26 cellular contexts compared by ENCODE assay signal in the genomic region with DNA sequence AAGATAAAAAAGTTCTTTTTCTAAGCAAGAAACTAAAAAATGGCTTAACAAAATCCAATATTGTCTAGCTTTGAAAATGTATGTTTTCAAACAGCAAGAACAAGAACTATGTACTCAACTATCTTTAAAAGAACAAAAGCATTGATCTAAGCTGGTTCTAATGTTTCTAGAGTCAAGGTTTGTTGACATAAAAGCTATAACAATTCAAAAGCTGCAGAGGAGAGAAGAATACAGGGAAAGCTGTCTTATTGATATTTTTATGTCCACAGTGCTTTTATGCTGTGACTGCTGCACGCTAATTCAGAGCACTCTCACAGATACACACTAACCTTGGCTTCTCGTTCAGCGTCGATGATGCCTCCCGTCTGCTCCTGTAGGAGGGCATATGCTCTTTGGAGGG.
"Had no signal": no experiment of that assay in that cellular context is flagged by ENCODE, and none has a peak within 500 bp of the region (broad histone marks: within the 10 kb centered on the region; RNA-seq: fewer than 3 reads in every experiment).

No MANE protein-coding gene starts in this region.

- H3K9me3 Mint-ChIP-seq: naive thymus-derived CD8-positive, alpha-beta T cell; stimulated activated naive CD8-positive, alpha-beta T cell treated with anti-CD3 and anti-CD28 coated beads, Interleukin-15, amount 100 ng/mL, for 72 hours had no signal

- H3K9me3 ChIP-seq: lower lobe of right lung, suprapubic skin, transverse colon, upper lobe of right lung, uterus had no signal

- H3K4me1 Mint-ChIP-seq: naive thymus-derived CD8-positive, alpha-beta T cell; stimulated activated naive CD8-positive, alpha-beta T cell treated with anti-CD3 and anti-CD28 coated beads, Interleukin-15, amount 100 ng/mL, for 72 hours had no signal

- H3K27me3 ChIP-seq: dorsolateral prefrontal cortex, suprapubic skin, transverse colon, upper lobe of right lung, uterus had no signal

- FAIRE-seq: colon, frontal cortex had no signal

- H3K4me3 ChIP-seq: dorsolateral prefrontal cortex, lower lobe of right lung, smooth muscle cell, suprapubic skin, transverse colon, upper lobe of right lung, uterus had no signal

- H3K27ac Mint-ChIP-seq: naive thymus-derived CD8-positive, alpha-beta T cell; progenitor cell of endocrine pancreas; stimulated activated naive CD8-positive, alpha-beta T cell treated with anti-CD3 and anti-CD28 coated beads, Interleukin-15, amount 100 ng/mL, for 72 hours had no signal

- H3K36me3 ChIP-seq: lower lobe of right lung, suprapubic skin, transverse colon, upper lobe of right lung, uterus had no signal

- H3K4me3 Mint-ChIP-seq: naive thymus-derived CD8-positive, alpha-beta T cell; stimulated activated naive CD8-positive, alpha-beta T cell treated with anti-CD3 and anti-CD28 coated beads, Interleukin-15, amount 100 ng/mL, for 72 hours had no signal

- ATAC-seq: left colon; left ventricle myocardium superior; lower lobe of right lung; naive thymus-derived CD8-positive, alpha-beta T cell; sciatic nerve; stimulated activated naive CD8-positive, alpha-beta T cell treated with anti-CD3 and anti-CD28 coated beads, Interleukin-15, amount 100 ng/mL, for 72 hours; upper lobe of right lung had no signal

- H3K4me1 ChIP-seq: lower lobe of right lung, parathyroid adenoma, suprapubic skin, transverse colon, upper lobe of right lung, uterus had no signal

- H3K27ac ChIP-seq: lower lobe of right lung, parathyroid adenoma, suprapubic skin, transverse colon, upper lobe of right lung, uterus had no signal

- DNase-seq: dorsolateral prefrontal cortex; effector CD4-positive, alpha-beta T cell; head of caudate nucleus; hippocampal formation; islet precursor cell; kidney glomerular epithelial cell; left colon; left ventricle myocardium superior; lower lobe of right lung; naive thymus-derived CD8-positive, alpha-beta T cell; stimulated activated CD4-positive, alpha-beta T cell treated with anti-CD3 and anti-CD28 coated beads, Interleukin-12 subunit alpha, Interleukin-12 subunit beta, amount 100 ng/mL, for 4 hours; stimulated activated CD4-positive, alpha-beta T cell treated with anti-CD3 and anti-CD28 coated beads, Interleukin-1b, Interleukin-23, amount 100 ng/mL, for 48 hours; stimulated activated CD4-positive, alpha-beta T cell treated with anti-CD3 and anti-CD28 coated beads, Interleukin-4, amount 100 ng/mL, for 1 hour; stimulated activated CD8-positive, alpha-beta memory T cell treated with anti-CD3 and anti-CD28 coated beads, Interleukin-4, amount 100 ng/mL, for 48 hours; stimulated activated naive CD4-positive, alpha-beta T cell; stimulated activated naive CD8-positive, alpha-beta T cell treated with anti-CD3 and anti-CD28 coated beads, Interleukin-15, amount 100 ng/mL, for 72 hours; transverse colon; upper lobe of right lung; uterus had no signal

- H3K27me3 Mint-ChIP-seq: naive thymus-derived CD8-positive, alpha-beta T cell; progenitor cell of endocrine pancreas; stimulated activated naive CD8-positive, alpha-beta T cell treated with anti-CD3 and anti-CD28 coated beads, Interleukin-15, amount 100 ng/mL, for 72 hours had no signal

- H3K9ac ChIP-seq: parathyroid adenoma had no signal
